1 cellular context compared by ENCODE assay signal in genomic region chr15:75578948-75579908, GRCh38.
A peak's percentile ranks its signal among the peaks of the same experiment; 100 is the strongest.
TF ChIP-seq lines count a peak whose summit lies in the region.

TSS of gene PTPN9 (minus strand) at chr15:75579315. CDS start at chr15:75578776, 539 bp downstream.

TF ChIP-seq in K562, 482 proteins besides CTCF, POLR2A, EP300 and RAD21 (continued from another document):
- TF ChIP-seq, protein P1, sequence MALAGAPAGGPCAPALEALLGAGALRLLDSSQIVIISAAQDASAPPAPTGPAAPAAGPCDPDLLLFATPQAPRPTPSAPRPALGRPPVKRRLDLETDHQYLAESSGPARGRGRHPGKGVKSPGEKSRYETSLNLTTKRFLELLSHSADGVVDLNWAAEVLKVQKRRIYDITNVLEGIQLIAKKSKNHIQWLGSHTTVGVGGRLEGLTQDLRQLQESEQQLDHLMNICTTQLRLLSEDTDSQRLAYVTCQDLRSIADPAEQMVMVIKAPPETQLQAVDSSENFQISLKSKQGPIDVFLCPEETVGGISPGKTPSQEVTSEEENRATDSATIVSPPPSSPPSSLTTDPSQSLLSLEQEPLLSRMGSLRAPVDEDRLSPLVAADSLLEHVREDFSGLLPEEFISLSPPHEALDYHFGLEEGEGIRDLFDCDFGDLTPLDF (CRISPR knock-in tag; IDR thresholded peaks at IDR 0.05): no peak
- TF ChIP-seq, protein P2, sequence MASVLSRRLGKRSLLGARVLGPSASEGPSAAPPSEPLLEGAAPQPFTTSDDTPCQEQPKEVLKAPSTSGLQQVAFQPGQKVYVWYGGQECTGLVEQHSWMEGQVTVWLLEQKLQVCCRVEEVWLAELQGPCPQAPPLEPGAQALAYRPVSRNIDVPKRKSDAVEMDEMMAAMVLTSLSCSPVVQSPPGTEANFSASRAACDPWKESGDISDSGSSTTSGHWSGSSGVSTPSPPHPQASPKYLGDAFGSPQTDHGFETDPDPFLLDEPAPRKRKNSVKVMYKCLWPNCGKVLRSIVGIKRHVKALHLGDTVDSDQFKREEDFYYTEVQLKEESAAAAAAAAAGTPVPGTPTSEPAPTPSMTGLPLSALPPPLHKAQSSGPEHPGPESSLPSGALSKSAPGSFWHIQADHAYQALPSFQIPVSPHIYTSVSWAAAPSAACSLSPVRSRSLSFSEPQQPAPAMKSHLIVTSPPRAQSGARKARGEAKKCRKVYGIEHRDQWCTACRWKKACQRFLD (CRISPR knock-in tag; IDR thresholded peaks at IDR 0.05): 0 out of 2 replicates have a peak, but pooled peaks have one; percentile 45
- peak; percentile 66; the same call in 1 of the 2 replicates for TF ChIP-seq RB1 (IDR thresholded peaks at IDR 0.05; ENCODE audit: low read depth)
- TF ChIP-seq BRD4 (IDR thresholded peaks at IDR 0.05): 0 out of 2 replicates have a peak, but pooled peaks have one; percentile 36
- TF ChIP-seq NONO (IDR thresholded peaks at IDR 0.05; ENCODE audit: low read depth in 2 of 2, low read length in 1 of 2): peak; percentile 34 to 70; a peak in 2 of 4 replicates
- TF ChIP-seq GMEB1 (CRISPR knock-in tag; IDR thresholded peaks at IDR 0.05): peak; percentile 45; the same call in 1 of the 2 replicates
- TF ChIP-seq ELF1 (tag; IDR thresholded peaks at IDR 0.05): peak; percentile 63; the same call in 1 of the 2 replicates
- TF ChIP-seq ZFP36 (IDR thresholded peaks at IDR 0.05; ENCODE audit: low read depth, low read length, partially characterized antibody): peak; percentile 5
- peak; percentile 17; the same call in 1 of the 2 replicates for TF ChIP-seq FOSL1 (tag; conservative IDR thresholded peaks at IDR 0.05)
- no peak for TF ChIP-seq ZC3H4 (CRISPR knock-in tag; IDR thresholded peaks at IDR 0.05; ENCODE audit: borderline replicate concordance)
- TF ChIP-seq CHD1 (IDR thresholded peaks at IDR 0.05; ENCODE audit: low read length): peak; percentile 84
- no peak for TF ChIP-seq ZNF140 (CRISPR knock-in tag; IDR thresholded peaks at IDR 0.05)
- TF ChIP-seq MCM7 (IDR thresholded peaks at IDR 0.05): no peak
- TF ChIP-seq NFE2L1 (tag; IDR thresholded peaks at IDR 0.05; ENCODE audit: borderline replicate concordance, low read depth): no peak
- TF ChIP-seq ZBTB7A (IDR thresholded peaks at IDR 0.05; ENCODE audit: borderline replicate concordance, control insufficient read depth, low read depth, low read length): peak; percentile 96
- peak; percentile 80 for TF ChIP-seq CCNT2 (IDR thresholded peaks at IDR 0.05; ENCODE audit: borderline replicate concordance, extremely low read depth, insufficient read length, low read depth, low read length)
- TF ChIP-seq CBX3 (IDR thresholded peaks at IDR 0.05; ENCODE audit: borderline replicate concordance in 1 of 2, low read length in 2 of 2): 0 out of 3 replicates have a peak, but pooled peaks of 1 of the 2 experiments have one; percentile 22
- TF ChIP-seq HOMEZ (CRISPR knock-in tag; IDR thresholded peaks at IDR 0.05): no peak
- TF ChIP-seq FUS (optimal IDR thresholded peaks at IDR 0.05; ENCODE audit: low read depth, low read length): peak; percentile 53
- TF ChIP-seq ZNF780A (CRISPR knock-in tag; IDR thresholded peaks at IDR 0.05): no peak
- TF ChIP-seq TFAP4 (CRISPR knock-in tag; IDR thresholded peaks at IDR 0.05; ENCODE audit: borderline replicate concordance): peak; percentile 20; the same call in 1 of the 2 replicates
- TF ChIP-seq, protein P3, sequence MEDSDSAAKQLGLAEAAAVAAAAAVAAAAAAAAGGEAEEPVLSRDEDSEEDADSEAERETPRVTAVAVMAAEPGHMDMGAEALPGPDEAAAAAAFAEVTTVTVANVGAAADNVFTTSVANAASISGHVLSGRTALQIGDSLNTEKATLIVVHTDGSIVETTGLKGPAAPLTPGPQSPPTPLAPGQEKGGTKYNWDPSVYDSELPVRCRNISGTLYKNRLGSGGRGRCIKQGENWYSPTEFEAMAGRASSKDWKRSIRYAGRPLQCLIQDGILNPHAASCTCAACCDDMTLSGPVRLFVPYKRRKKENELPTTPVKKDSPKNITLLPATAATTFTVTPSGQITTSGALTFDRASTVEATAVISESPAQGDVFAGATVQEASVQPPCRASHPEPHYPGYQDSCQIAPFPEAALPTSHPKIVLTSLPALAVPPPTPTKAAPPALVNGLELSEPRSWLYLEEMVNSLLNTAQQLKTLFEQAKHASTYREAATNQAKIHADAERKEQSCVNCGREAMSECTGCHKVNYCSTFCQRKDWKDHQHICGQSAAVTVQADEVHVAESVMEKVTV (CRISPR knock-in tag; IDR thresholded peaks at IDR 0.05): no peak
- TF ChIP-seq EP400 (IDR thresholded peaks at IDR 0.05): peak; percentile 38; the same call in 1 of the 2 replicates
- TF ChIP-seq NFIC (IDR thresholded peaks at IDR 0.05): peak; percentile 37; the same call in 1 of the 2 replicates
